Comparison of ENCODE assay signal across 14 cellular contexts in the genomic region with DNA sequence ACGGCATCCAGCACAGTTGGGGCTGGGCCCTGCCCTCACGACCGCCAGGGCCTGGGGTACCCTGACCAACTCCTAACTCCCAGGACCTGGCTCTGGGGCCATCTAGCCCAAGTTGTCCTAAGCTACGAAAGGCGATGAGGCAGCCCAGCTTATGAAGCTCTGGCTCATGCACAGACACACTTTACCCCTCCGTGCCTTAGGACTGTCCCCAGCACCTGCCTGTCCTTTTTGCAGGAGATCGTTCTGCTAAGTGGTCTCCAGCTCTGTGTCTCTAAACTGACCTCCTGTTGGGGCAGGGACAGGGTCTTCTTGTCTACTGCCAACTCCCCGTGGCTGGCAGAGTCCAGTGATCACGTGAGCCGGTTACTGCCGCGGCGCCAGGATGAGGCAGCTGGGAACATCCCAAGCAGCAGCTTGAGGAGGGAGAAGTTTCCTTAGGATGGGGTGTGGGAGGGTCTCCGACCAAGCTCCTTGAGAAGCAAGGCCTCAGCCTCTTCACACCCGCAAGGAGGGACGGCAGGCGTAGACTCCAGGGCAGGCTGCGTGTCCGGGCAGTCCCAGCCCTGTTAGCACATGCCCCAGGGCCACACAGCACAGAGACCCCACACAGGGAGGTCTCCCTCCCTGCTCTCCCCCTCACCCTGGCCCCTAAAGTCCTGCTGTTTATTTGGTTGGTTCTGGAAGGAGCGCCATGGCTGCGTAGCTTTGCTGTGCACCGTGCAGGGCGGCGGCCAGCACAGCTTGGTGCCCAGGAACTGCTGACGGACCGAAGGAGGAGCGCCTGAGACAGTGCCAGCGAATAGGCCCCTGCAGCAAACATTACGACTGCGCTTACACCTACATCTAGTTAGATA. TPM values are rescaled to one million over a fixed set of nuclear protein-coding genes. Genes with fewer than 3 reads are reported as not detected.
DNase-seq lines count a peak whose midpoint lies in the region; ATAC-seq, FAIRE-seq and TF ChIP-seq lines count a peak whose summit lies in the region.
"Had no signal": no experiment of that assay in that cellular context is flagged by ENCODE, and none has a peak within 500 bp of the region (broad histone marks: within the 10 kb centered on the region; RNA-seq: fewer than 3 reads in every experiment).

No MANE protein-coding gene starts in this region.

- H3K27me3 Mint-ChIP-seq in activated naive CD4-positive, alpha-beta T cell treated with anti-CD3 and anti-CD28 coated beads for 36 hours (ENCODE audit: low read depth): no peaks in the 10 kb centered on the region
- H3K27me3 Mint-ChIP-seq in type B pancreatic cell: no peaks in the 10 kb centered on the region

- no peak for FAIRE-seq in K562 (lab: Jason Lieb, UNC)
- FAIRE-seq: H54, RCC 7860 had no signal

- H3K4me3 Mint-ChIP-seq in activated naive CD4-positive, alpha-beta T cell treated with anti-CD3 and anti-CD28 coated beads for 36 hours: no peak overlapping the region
- no peak overlapping the region for H3K4me3 Mint-ChIP-seq in type B pancreatic cell
- H3K4me3 Mint-ChIP-seq: T-helper 2 cell treated with Interferon-gamma antibody and Interleukin-4, amounts not matched to agents 5 μg/mL and 100 μg/mL, for 36 hours had no signal

- H3K9me3 ChIP-seq in K562 (replicated peaks; ENCODE audit: control insufficient read depth, insufficient read depth, low read depth, low read length) (no peaks in the 10 kb centered on the region), mucosa of descending colon (no peaks in the 10 kb centered on the region)
- H3K9me3 ChIP-seq: gastroesophageal sphincter had no signal

- no peaks in the 10 kb centered on the region for H3K79me2 ChIP-seq in K562 (ENCODE audit: control insufficient read depth, insufficient read depth, low read length)

- H3K27ac Mint-ChIP-seq in activated naive CD4-positive, alpha-beta T cell treated with anti-CD3 and anti-CD28 coated beads for 36 hours: no peak overlapping the region
- no peak overlapping the region for H3K27ac Mint-ChIP-seq in type B pancreatic cell
- H3K27ac Mint-ChIP-seq: T-helper 2 cell treated with Interferon-gamma antibody and Interleukin-4, amounts not matched to agents 5 μg/mL and 100 μg/mL, for 36 hours had no signal

- no peak overlapping the region for H3K27ac ChIP-seq in K562 (ENCODE audit: extremely low read depth, low read depth, low read length)
- H3K27ac ChIP-seq: gastroesophageal sphincter had no signal

- 43% methylated on average over 28 of the region's 30 CpGs for WGBS in K562 (ENCODE audit: insufficient coverage, low coverage, missing lambda C conversion rate)

- in situ Hi-C loops in K562 (cut with MboI): no loop called here

- CTCF ChIA-PET in activated naive CD4-positive, alpha-beta T cell treated with anti-CD3 and anti-CD28 coated beads for 36 hours (lab: Charles Lee): no interaction called here
- CTCF ChIA-PET in K562 (lab: Yijun Ruan, JAX; ENCODE audit: low intra/inter-chr PET ratio): no interaction called here

- no peak for TF ChIP-seq RAD21 in K562 (CRISPR knock-in tag; conservative IDR thresholded peaks at IDR 0.05 in 1 of 2, IDR thresholded peaks at IDR 0.05 in 1 of 2)

- H3K36me3 ChIP-seq in K562 (ENCODE audit: control insufficient read depth, insufficient read depth, low read length) (no peaks in the 10 kb centered on the region), mucosa of descending colon (ENCODE audit: low read depth) (no peaks in the 10 kb centered on the region)
- H3K36me3 ChIP-seq: gastroesophageal sphincter had no signal

- no TSS peak for BruUV-seq in K562 (replicated peaks; lab: Mats Ljungman, UMichigan)

- no peak overlapping the region for H3K4me2 ChIP-seq in K562 (ENCODE audit: insufficient read depth, low read length)

- TF ChIP-seq EP300 in K562 (IDR thresholded peaks at IDR 0.05; ENCODE audit: low read length): no peak

- peaks cover 4% of the 10 kb centered on the region; the same call in 1 of the 2 replicates for H4K20me1 ChIP-seq in K562 (replicated peaks; ENCODE audit: control insufficient read depth, insufficient read depth, low read length)

- H3K27me3 ChIP-seq in K562 (ENCODE audit: control insufficient read depth in 2 of 2, insufficient read depth in 2 of 2, low read length in 2 of 2): peaks cover 11 to 54% of the 10 kb centered on the region in 2 experiments; a peak in 4 of 5 replicates
- H3K27me3 ChIP-seq: gastroesophageal sphincter had no signal

- peak overlapping the region in 1 of 2 experiments; percentile 45; a peak in 2 of 4 replicates for H3K9ac ChIP-seq in K562 (ENCODE audit: insufficient read depth in 1 of 2, low read depth in 2 of 2, low read length in 2 of 2)

- H3K9me3 Mint-ChIP-seq in activated naive CD4-positive, alpha-beta T cell treated with anti-CD3 and anti-CD28 coated beads for 36 hours: no peaks in the 10 kb centered on the region
- H3K9me3 Mint-ChIP-seq in type B pancreatic cell: no peaks in the 10 kb centered on the region
- H3K9me3 Mint-ChIP-seq: T-helper 2 cell treated with Interferon-gamma antibody and Interleukin-4, amounts not matched to agents 5 μg/mL and 100 μg/mL, for 36 hours had no signal

- TF ChIP-seq CTCF in K562 (IDR thresholded peaks at IDR 0.05 in 2 of 3, conservative IDR thresholded peaks at IDR 0.05 in 1 of 3; ENCODE audit: insufficient read depth in 2 of 3, low read depth in 1 of 3, low read length in 3 of 3): no peak
- TF ChIP-seq CTCF in mucosa of descending colon (IDR thresholded peaks at IDR 0.05): no peak
- TF ChIP-seq CTCF in type B pancreatic cell (conservative IDR thresholded peaks at IDR 0.05): no peak

- DNase-seq in activated naive CD4-positive, alpha-beta T cell treated with anti-CD3 and anti-CD28 coated beads for 36 hours: peak; percentile 1
- DNase-seq in activated naive CD4-positive, alpha-beta T cell (lab: John Stamatoyannopoulos, UW): no peak
- DNase-seq in K562 (ENCODE audit: extremely low read depth in 1 of 4, low spot score in 3 of 4): no peak
- peak; percentile 1 to 27 (median 26) for DNase-seq in mucosa of descending colon
- DNase-seq in type B pancreatic cell (ENCODE audit: extremely low spot score, unreplicated experiment): peak; percentile 62
- no peak for DNase-seq in DMS79 (lab: John Stamatoyannopoulos, UW)
- DNase-seq: effector CD8-positive, alpha-beta T cell; kidney glomerular epithelial cell had no signal

- H3K4me3 ChIP-seq in K562: no peak overlapping the region
- no peak overlapping the region for H3K4me3 ChIP-seq in mucosa of descending colon
- H3K4me3 ChIP-seq: gastroesophageal sphincter had no signal

- intact Hi-C loops in activated naive CD4-positive, alpha-beta T cell treated with anti-CD3 and anti-CD28 coated beads for 36 hours (cut with micrococcal nuclease): no loop called here
- intact Hi-C loops in K562 (cut with micrococcal nuclease): no loop called here
- intact Hi-C loops in mucosa of descending colon (cut with DNase I, micrococcal nuclease): no loop called here

- no peak for TF ChIP-seq POLR2A in K562 (conservative IDR thresholded peaks at IDR 0.05)

- no peak for ATAC-seq in K562
- no peak for ATAC-seq in mucosa of descending colon
- no peak for ATAC-seq in HG03280 (IDR thresholded peaks at IDR 0.05; ENCODE audit: unreplicated experiment)
- no peak for ATAC-seq in GM21390 (IDR thresholded peaks at IDR 0.05; ENCODE audit: unreplicated experiment)
- ATAC-seq: gastroesophageal sphincter had no signal

- POLR2A ChIA-PET in K562 (lab: Yijun Ruan, JAX): no interaction called here

- H3K4me1 ChIP-seq in K562 (replicated peaks in 1 of 2; ENCODE audit: control insufficient read depth in 2 of 2, insufficient read depth in 2 of 2, low read length in 2 of 2) (peaks cover 3 to 67% of the 10 kb centered on the region in 2 experiments; a peak in 4 of 5 replicates), mucosa of descending colon (ENCODE audit: low read depth) (no peaks in the 10 kb centered on the region)
- H3K4me1 ChIP-seq: gastroesophageal sphincter had no signal

- H2AFZ ChIP-seq in K562 (ENCODE audit: low read depth, low read length): no peak overlapping the region

- H3K9me1 ChIP-seq in K562 (ENCODE audit: control insufficient read depth, insufficient read depth, low read length): no peaks in the 10 kb centered on the region

- H3K36me3 Mint-ChIP-seq in activated naive CD4-positive, alpha-beta T cell treated with anti-CD3 and anti-CD28 coated beads for 36 hours (ENCODE audit: low read depth): no peaks in the 10 kb centered on the region
- peaks cover 3% of the 10 kb centered on the region for H3K36me3 Mint-ChIP-seq in type B pancreatic cell

- H3K4me1 Mint-ChIP-seq in activated naive CD4-positive, alpha-beta T cell treated with anti-CD3 and anti-CD28 coated beads for 36 hours (ENCODE audit: low read depth): peaks cover 3% of the 10 kb centered on the region
- H3K4me1 Mint-ChIP-seq in type B pancreatic cell (ENCODE audit: unreplicated experiment): peaks cover 19% of the 10 kb centered on the region

RNA-seq across cellular contexts. Expression of a gene that starts 16.4 kb away (rescaled TPM):
- 10 to 100 TPM; 14.4 to 15.2 TPM for total RNA-seq in activated naive CD4-positive, alpha-beta T cell treated with anti-CD3 and anti-CD28 coated beads for 36 hours
- 12.2 and 22.8 TPM in 2 replicates for total RNA-seq in K562 (2011; cell fraction: chromatin; rRNA removed; ENCODE audit: low replicate concordance)
- total RNA-seq in K562 (2011; cell fraction: nucleolus; rRNA removed): 23.4 and 25.7 TPM in 2 replicates
- total RNA-seq in K562 (2011; cell fraction: nucleoplasm; rRNA removed): 12.5 and 12.8 TPM in 2 replicates
- total RNA-seq in K562 (2014; rRNA removed): 28.2 and 34.9 TPM in 2 replicates
- total RNA-seq in K562 (2014; rRNA removed; fragmentation: Illumina TruSeq; extraction: Trizol): 2.2 and 2.3 TPM in 2 replicates
- 10.7 and 14.2 TPM in 2 replicates for total RNA-seq in K562 (2015; rRNA removed; fragmentation: Illumina TruSeq; extraction: Trizol)
- 25.7 and 31.8 TPM in 2 replicates for total RNA-seq in K562 (2021)
- polyA plus RNA-seq in K562 (2011; rRNA removed): 2.9 and 6.2 TPM in 2 replicates
- polyA plus RNA-seq in K562 (2011; cell fraction: cytosol; rRNA removed): 14.1 and 23.9 TPM in 2 replicates
- polyA plus RNA-seq in K562 (2011; cell fraction: nucleus; rRNA removed): 8.7 and 14.9 TPM in 2 replicates
- 24.6 and 38.9 TPM in 2 replicates for polyA plus RNA-seq in K562 (2012)
- polyA plus RNA-seq in K562 (2014; fragmentation: Illumina TruSeq; extraction: Trizol): 1.7 and 10.2 TPM in 2 replicates
- under 1 TPM; 0.17 to 0.18 TPM for polyA plus RNA-seq in K562 (2014; fragmentation: Nextera tagmentation; extraction: Ambion mirVana)
- polyA plus RNA-seq in K562 (2014; rRNA removed): 19.5 and 23.5 TPM in 2 replicates
- 1.9 and 2.0 TPM in 2 replicates for polyA minus RNA-seq in K562 (2011; rRNA and poly(A)+ RNA removed)
- 19.5 and 23.5 TPM in 2 replicates for polyA minus RNA-seq in K562 (2011; cell fraction: cytosol; rRNA and poly(A)+ RNA removed)
- 6.1 and 6.4 TPM in 2 replicates for polyA minus RNA-seq in K562 (2011; cell fraction: nucleus; rRNA and poly(A)+ RNA removed)
- 100 to 1,000 TPM in 2 of 3 donors, 10 to 100 TPM in 1; 78.6 to 134 (median 116) TPM for total RNA-seq in mucosa of descending colon
- total RNA-seq in type B pancreatic cell (ENCODE audit: low replicate concordance): 76.2 and 145 TPM in 2 replicates

Comparison
In these comparisons a context has a peak if more than half of its experiments do, and no peak if none do; other contexts are left out.
1. DNase-seq: peak in activated naive CD4-positive, alpha-beta T cell treated with anti-CD3 and anti-CD28 coated beads for 36 hours (single experiment), mucosa of descending colon (3 of 3) and type B pancreatic cell (single experiment); none in activated naive CD4-positive, alpha-beta T cell (0 of 4), K562 (0 of 4) and DMS79 (single experiment).